ENCODE assay signal across 8 cellular contexts in genomic region chr7:43454936-43455518, GRCh38.
DNase-seq lines count a peak whose midpoint lies in the region; ATAC-seq and TF ChIP-seq lines count a peak whose summit lies in the region.

No MANE protein-coding gene starts in this region.

- H3K4me3 Mint-ChIP-seq in activated CD8-positive, alpha-beta T cell treated with anti-CD3 and anti-CD28 coated beads, Interleukin-2, amount 10 ng/mL, durations not matched to agents 7 days and 5 days, result no peak overlapping the region
- H3K4me3 Mint-ChIP-seq in CD4-positive, alpha-beta memory T cell, result peak overlapping the region in 1 of 8 donors; percentile 29

- DNase-seq in EH (ENCODE audit: low read depth) (peak; percentile 47), islet precursor cell (peak; percentile 41), GDM1 (lab: John Stamatoyannopoulos, UW) (no peak)
- no peak for DNase-seq in activated CD8-positive, alpha-beta T cell treated with anti-CD3 and anti-CD28 coated beads, Interleukin-2, amount 10 ng/mL, durations not matched to agents 7 days and 5 days
- DNase-seq in activated effector memory CD4-positive, alpha-beta T cell treated with Interleukin-2 at 50 U/mL for 16 hours, result no peak
- DNase-seq in CD4-positive, alpha-beta memory T cell, result no peak

- H3K27me3 Mint-ChIP-seq in activated CD8-positive, alpha-beta T cell treated with anti-CD3 and anti-CD28 coated beads, Interleukin-2, amount 10 ng/mL, durations not matched to agents 7 days and 5 days (ENCODE audit: low read depth), result peaks cover 10% of the 10 kb centered on the region
- H3K27me3 Mint-ChIP-seq in CD4-positive, alpha-beta memory T cell, result peaks cover 2 to 3% of the 10 kb centered on the region in 2 donors

- intact Hi-C loops in CD4-positive, alpha-beta memory T cell (cut with micrococcal nuclease), result no loop called here

- H3K9me3 ChIP-seq in CD4-positive, alpha-beta memory T cell (ENCODE audit: control insufficient read depth in 1 of 2, low read length in 2 of 2), result no peaks in the 10 kb centered on the region

- H3K27me3 ChIP-seq in CD4-positive, alpha-beta memory T cell (ENCODE audit: insufficient read depth, low read length), result no peaks in the 10 kb centered on the region

- peak; percentile 64 for ATAC-seq in GM21360 (IDR thresholded peaks at IDR 0.05; ENCODE audit: unreplicated experiment)
- peak; percentile 67 for ATAC-seq in activated CD8-positive, alpha-beta T cell treated with anti-CD3 and anti-CD28 coated beads, Interleukin-2, amount 10 ng/mL, durations not matched to agents 7 days and 5 days

- H3K4me3 ChIP-seq in CD4-positive, alpha-beta memory T cell (ENCODE audit: low read length in 2 of 2), result no peak overlapping the region

- H3K4me1 Mint-ChIP-seq in activated CD8-positive, alpha-beta T cell treated with anti-CD3 and anti-CD28 coated beads, Interleukin-2, amount 10 ng/mL, durations not matched to agents 7 days and 5 days (ENCODE audit: low read depth), result peaks cover 1% of the 10 kb centered on the region
- H3K4me1 Mint-ChIP-seq in CD4-positive, alpha-beta memory T cell, result peaks cover 0 to 1% (median 0%) of the 10 kb centered on the region in 4 donors

- CTCF ChIA-PET in activated CD8-positive, alpha-beta T cell treated with anti-CD3 and anti-CD28 coated beads, Interleukin-2, amount 10 ng/mL, durations not matched to agents 7 days and 5 days (lab: Charles Lee), result interaction anchor here (0.8 to 3.1 kb wide), 14 partner anchors 10 to 383 kb away, joined by 3 to 22 read pairs (median 4); partner anchors contain the start of gene STK17A
- CTCF ChIA-PET in CD4-positive, alpha-beta memory T cell (lab: Charles Lee; ENCODE audit: partially characterized antibody), result interaction anchor here (1.1 to 2.0 kb wide), 4 partner anchors 11 to 512 kb away, joined by 3 to 8 read pairs (median 4); partner anchors contain the start of gene STK17A

- no peak overlapping the region for H3K27ac Mint-ChIP-seq in activated CD8-positive, alpha-beta T cell treated with anti-CD3 and anti-CD28 coated beads, Interleukin-2, amount 10 ng/mL, durations not matched to agents 7 days and 5 days
- no peak overlapping the region for H3K27ac Mint-ChIP-seq in CD4-positive, alpha-beta memory T cell

- no peak overlapping the region for H3K27ac ChIP-seq in CD4-positive, alpha-beta memory T cell (ENCODE audit: low read depth, low read length)

- no peaks in the 10 kb centered on the region for H3K36me3 Mint-ChIP-seq in activated CD8-positive, alpha-beta T cell treated with anti-CD3 and anti-CD28 coated beads, Interleukin-2, amount 10 ng/mL, durations not matched to agents 7 days and 5 days (ENCODE audit: low read depth)
- H3K36me3 Mint-ChIP-seq in CD4-positive, alpha-beta memory T cell, result peaks cover 0 to 4% of the 10 kb centered on the region in 2 donors

- peak; percentile 66 for TF ChIP-seq CTCF in LNCAP (IDR thresholded peaks at IDR 0.05)

- H3K4me1 ChIP-seq in CD4-positive, alpha-beta memory T cell (ENCODE audit: insufficient read depth, low read length), result no peaks in the 10 kb centered on the region

- H3K9me3 Mint-ChIP-seq in activated CD8-positive, alpha-beta T cell treated with anti-CD3 and anti-CD28 coated beads, Interleukin-2, amount 10 ng/mL, durations not matched to agents 7 days and 5 days (ENCODE audit: insufficient read depth), result no peaks in the 10 kb centered on the region
- H3K9me3 Mint-ChIP-seq in CD4-positive, alpha-beta memory T cell, result no peaks in the 10 kb centered on the region

- no peaks in the 10 kb centered on the region for H3K36me3 ChIP-seq in CD4-positive, alpha-beta memory T cell (ENCODE audit: insufficient read depth, low read length)

- POLR2A ChIA-PET in activated CD8-positive, alpha-beta T cell treated with anti-CD3 and anti-CD28 coated beads, Interleukin-2, amount 10 ng/mL, durations not matched to agents 7 days and 5 days (lab: Charles Lee), result interaction anchor here (0.6 kb wide), 1 partner anchor 483 kb away, joined by 3 read pairs; no protein-coding TSS in a partner anchor
- POLR2A ChIA-PET in CD4-positive, alpha-beta memory T cell (lab: Charles Lee; ENCODE audit: partially characterized antibody), result interaction anchor here (0.6 kb wide), 1 partner anchor 303 kb away, joined by 5 read pairs; the partner anchor contains the start of gene BLVRA

Comparison
In these comparisons a context has a peak if more than half of its experiments do, and no peak if none do; other contexts are left out.
1. DNase-seq: peak in EH (single experiment) and islet precursor cell (single experiment); none in activated CD8-positive, alpha-beta T cell treated with anti-CD3 and anti-CD28 coated beads, Interleukin-2, amount 10 ng/mL, durations not matched to agents 7 days and 5 days (single experiment), GDM1 (single experiment), activated effector memory CD4-positive, alpha-beta T cell treated with Interleukin-2 at 50 U/mL for 16 hours (single experiment) and CD4-positive, alpha-beta memory T cell (0 of 5).